Comparison of ENCODE assay signal across 2 cellular contexts in genomic region chr17:57391857-57392256, GRCh38.
A peak's percentile ranks its signal among the peaks of the same experiment; 100 is the strongest.
TF ChIP-seq lines count a peak whose summit lies in the region.

No MANE protein-coding gene starts in this region.

TF ChIP-seq in GM23338, 12 proteins besides CTCF, POLR2A, EP300 and RAD21 (continued from another document):
- TF ChIP-seq REST (IDR thresholded peaks at IDR 0.05; ENCODE audit: unreplicated experiment) = no peak
- TF ChIP-seq ZNF462 (CRISPR knock-in tag; IDR thresholded peaks at IDR 0.05) = no peak
- TF ChIP-seq ZNF331 (CRISPR knock-in tag; IDR thresholded peaks at IDR 0.05; ENCODE audit: low read depth) = no peak
- TF ChIP-seq EZH2 (IDR thresholded peaks at IDR 0.05; ENCODE audit: low read depth, unreplicated experiment) = no peak
- no peak for TF ChIP-seq STAT1 (IDR thresholded peaks at IDR 0.05; ENCODE audit: unreplicated experiment)
- TF ChIP-seq ETS1 (IDR thresholded peaks at IDR 0.05) = no peak
- no peak for TF ChIP-seq JUNB (IDR thresholded peaks at IDR 0.05; ENCODE audit: unreplicated experiment)
TF ChIP-seq in GM23338: peak in this region for 0.

TF ChIP-seq in K562, 482 proteins besides CTCF, POLR2A, EP300 and RAD21 (continued from another document):
- TF ChIP-seq ZBTB33 (CRISPR knock-in tag; IDR thresholded peaks at IDR 0.05) = 0 out of 2 replicates have a peak, but pooled peaks have one; percentile 24
